1 cellular context compared by ENCODE assay signal in genomic region chr14:75561013-75561432, GRCh38.
TF ChIP-seq lines count a peak whose summit lies in the region.

No MANE protein-coding gene starts in this region.

TF ChIP-seq in K562, 482 proteins besides CTCF, POLR2A, EP300 and RAD21 (continued from another document):
- TF ChIP-seq UBTF (IDR thresholded peaks at IDR 0.05; ENCODE audit: borderline replicate concordance in 1 of 2, low read depth in 2 of 2, low read length in 2 of 2) = no peak
- peak; percentile 44; the same call in 1 of the 2 replicates for TF ChIP-seq CTBP1 (IDR thresholded peaks at IDR 0.05; ENCODE audit: borderline replicate concordance)
- TF ChIP-seq MAFK (IDR thresholded peaks at IDR 0.05; ENCODE audit: low read length) = 0 out of 2 replicates have a peak, but pooled peaks have one; percentile 7
- no peak for TF ChIP-seq HMG20B (CRISPR knock-in tag; IDR thresholded peaks at IDR 0.05)
- TF ChIP-seq ARID2 (IDR thresholded peaks at IDR 0.05) = no peak
- no peak for TF ChIP-seq ZBTB2 (IDR thresholded peaks at IDR 0.05)
- TF ChIP-seq KHSRP (IDR thresholded peaks at IDR 0.05) = no peak
- TF ChIP-seq, protein P1, sequence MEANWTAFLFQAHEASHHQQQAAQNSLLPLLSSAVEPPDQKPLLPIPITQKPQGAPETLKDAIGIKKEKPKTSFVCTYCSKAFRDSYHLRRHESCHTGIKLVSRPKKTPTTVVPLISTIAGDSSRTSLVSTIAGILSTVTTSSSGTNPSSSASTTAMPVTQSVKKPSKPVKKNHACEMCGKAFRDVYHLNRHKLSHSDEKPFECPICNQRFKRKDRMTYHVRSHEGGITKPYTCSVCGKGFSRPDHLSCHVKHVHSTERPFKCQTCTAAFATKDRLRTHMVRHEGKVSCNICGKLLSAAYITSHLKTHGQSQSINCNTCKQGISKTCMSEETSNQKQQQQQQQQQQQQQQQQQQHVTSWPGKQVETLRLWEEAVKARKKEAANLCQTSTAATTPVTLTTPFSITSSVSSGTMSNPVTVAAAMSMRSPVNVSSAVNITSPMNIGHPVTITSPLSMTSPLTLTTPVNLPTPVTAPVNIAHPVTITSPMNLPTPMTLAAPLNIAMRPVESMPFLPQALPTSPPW (CRISPR knock-in tag; IDR thresholded peaks at IDR 0.05) = peak; percentile 35
- TF ChIP-seq ZEB2 (IDR thresholded peaks at IDR 0.05) = peak; percentile 36; the same call in 1 of the 2 replicates
- TF ChIP-seq ZNF830 (CRISPR knock-in tag; IDR thresholded peaks at IDR 0.05) = no peak
- no peak for TF ChIP-seq NUFIP1 (IDR thresholded peaks at IDR 0.05; ENCODE audit: partially characterized antibody)
- TF ChIP-seq JUNB (CRISPR knock-in tag; conservative IDR thresholded peaks at IDR 0.05) = no peak
- TF ChIP-seq EGR1 (conservative IDR thresholded peaks at IDR 0.05) = no peak
- peak in 1 of 2 experiments; percentile 59; a peak in 2 of 4 replicates for TF ChIP-seq TEAD1 (CRISPR knock-in tag; IDR thresholded peaks at IDR 0.05)
- no peak for TF ChIP-seq NFE2L1 (tag; IDR thresholded peaks at IDR 0.05; ENCODE audit: borderline replicate concordance, low read depth)
- no peak for TF ChIP-seq TRIM28 (IDR thresholded peaks at IDR 0.05)
- 0 out of 2 replicates have a peak, but pooled peaks have one; percentile 4 for TF ChIP-seq MEF2A (IDR thresholded peaks at IDR 0.05; ENCODE audit: control insufficient read depth, low read depth, low read length)
- TF ChIP-seq HNRNPH1 (optimal IDR thresholded peaks at IDR 0.05; ENCODE audit: low read depth, low read length) = no peak
- TF ChIP-seq NCOR1 (IDR thresholded peaks at IDR 0.05) = no peak
- no peak for TF ChIP-seq CBFA2T3 (IDR thresholded peaks at IDR 0.05)
- TF ChIP-seq PURB (CRISPR knock-in tag; IDR thresholded peaks at IDR 0.05; ENCODE audit: low read depth) = no peak
- TF ChIP-seq HMGXB4 (CRISPR knock-in tag; IDR thresholded peaks at IDR 0.05) = no peak
- no peak for TF ChIP-seq TRIM25 (IDR thresholded peaks at IDR 0.05; ENCODE audit: borderline replicate concordance)
- TF ChIP-seq NRF1 (conservative IDR thresholded peaks at IDR 0.05 in 1 of 2, IDR thresholded peaks at IDR 0.05 in 1 of 2) = peak; percentile 72 to 78
- peak in 1 of 2 experiments; percentile 46; a peak in 1 of 4 replicates for TF ChIP-seq RCOR1 (IDR thresholded peaks at IDR 0.05; ENCODE audit: borderline replicate concordance in 1 of 2, low read depth in 2 of 2, low read length in 2 of 2)
- TF ChIP-seq FOXJ3 (CRISPR knock-in tag; IDR thresholded peaks at IDR 0.05) = no peak
- TF ChIP-seq MIER1 (IDR thresholded peaks at IDR 0.05; ENCODE audit: low read depth) = no peak
- TF ChIP-seq ERF (CRISPR knock-in tag; IDR thresholded peaks at IDR 0.05) = no peak
- TF ChIP-seq RB1 (IDR thresholded peaks at IDR 0.05; ENCODE audit: low read depth) = peak; percentile 12; the same call in 1 of the 2 replicates
- TF ChIP-seq PREB (CRISPR knock-in tag; IDR thresholded peaks at IDR 0.05) = no peak
- no peak for TF ChIP-seq ELF2 (CRISPR knock-in tag; IDR thresholded peaks at IDR 0.05)
- TF ChIP-seq STAG1 (CRISPR knock-in tag; IDR thresholded peaks at IDR 0.05; ENCODE audit: borderline replicate concordance) = peak; percentile 38; the same call in 1 of the 2 replicates
- no peak for TF ChIP-seq MCM7 (IDR thresholded peaks at IDR 0.05)
- TF ChIP-seq THAP7 (CRISPR knock-in tag; IDR thresholded peaks at IDR 0.05) = no peak
- TF ChIP-seq NR2F6 (CRISPR knock-in tag; IDR thresholded peaks at IDR 0.05) = no peak
- peak; percentile 60 for TF ChIP-seq TEAD4 (IDR thresholded peaks at IDR 0.05; ENCODE audit: low read length)
- no peak for TF ChIP-seq TEAD4 (CRISPR knock-in tag; IDR thresholded peaks at IDR 0.05; ENCODE audit: borderline replicate concordance)
- TF ChIP-seq GTF2B (IDR thresholded peaks at IDR 0.05; ENCODE audit: extremely low read depth, insufficient read length) = no peak
- TF ChIP-seq MAZ (CRISPR knock-in tag; conservative IDR thresholded peaks at IDR 0.05 in 1 of 2, IDR thresholded peaks at IDR 0.05 in 1 of 2) = peak; percentile 60 to 85; a peak in 3 of 4 replicates
- no peak for TF ChIP-seq ZNF23 (CRISPR knock-in tag; IDR thresholded peaks at IDR 0.05)
- TF ChIP-seq AFF1 (IDR thresholded peaks at IDR 0.05; ENCODE audit: low read depth in 1 of 2, partially characterized antibody in 2 of 2) = no peak
- TF ChIP-seq JUND (IDR thresholded peaks at IDR 0.05; ENCODE audit: borderline replicate concordance, low read depth, low read length) = peak; percentile 31; the same call in 1 of the 2 replicates
- TF ChIP-seq JUND (tag; IDR thresholded peaks at IDR 0.05; ENCODE audit: borderline replicate concordance, low read depth, low read length) = no peak
- no peak for TF ChIP-seq GATA2 (CRISPR knock-in tag; IDR thresholded peaks at IDR 0.05)
- TF ChIP-seq TEAD2 (tag; IDR thresholded peaks at IDR 0.05) = peak; percentile 87
- no peak for TF ChIP-seq NELFE (IDR thresholded peaks at IDR 0.05; ENCODE audit: insufficient read depth, insufficient read length)
- TF ChIP-seq PHF21A (IDR thresholded peaks at IDR 0.05; ENCODE audit: borderline replicate concordance, low read depth) = no peak
- no peak for TF ChIP-seq SMAD4 (CRISPR knock-in tag; conservative IDR thresholded peaks at IDR 0.05)
- TF ChIP-seq CHD4 (IDR thresholded peaks at IDR 0.05; ENCODE audit: insufficient read depth, insufficient replicate concordance, low read depth, low read length, poor library complexity, severe bottlenecking) = no peak
- no peak for TF ChIP-seq GATAD2A (IDR thresholded peaks at IDR 0.05)
- TF ChIP-seq DEAF1 (CRISPR knock-in tag; IDR thresholded peaks at IDR 0.05) = peak; percentile 40; the same call in 1 of the 2 replicates
